ENCODE assay signal across 17 cellular contexts in genomic region chr2:181483221-181483620, GRCh38. TPM values are rescaled to one million over a fixed set of nuclear protein-coding genes. Genes with fewer than 3 reads are reported as not detected.
DNase-seq lines count a peak whose midpoint lies in the region; ATAC-seq and TF ChIP-seq lines count a peak whose summit lies in the region.
"Had no signal": no experiment of that assay in that cellular context is flagged by ENCODE, and none has a peak within 500 bp of the region (broad histone marks: within the 10 kb centered on the region; RNA-seq: fewer than 3 reads in every experiment).

No MANE protein-coding gene starts in this region.

- no peak for ATAC-seq in natural killer cell
- ATAC-seq in natural killer cell treated with Interleukin-12 subunit alpha and Interleukin-12 subunit beta and Interleukin-15 and Interleukin-18, amount 100 ng/mL, for 72 hours, result no peak

- peak overlapping the region; percentile 73 to 80 for H3K27ac Mint-ChIP-seq in natural killer cell
- peak overlapping the region in 1 of 2 donors; percentile 59 for H3K27ac Mint-ChIP-seq in natural killer cell treated with Interleukin-12 subunit alpha and Interleukin-12 subunit beta and Interleukin-15 and Interleukin-18, amount 100 ng/mL, for 72 hours

- BruUV-seq in PC-9 (replicated peaks; lab: Mats Ljungman, UMichigan), result no TSS peak

- H2AFZ ChIP-seq in PC-9, result no peak overlapping the region

- peaks cover 22 to 45% of the 10 kb centered on the region in 2 donors for H3K4me1 Mint-ChIP-seq in natural killer cell
- H3K4me1 Mint-ChIP-seq in natural killer cell treated with Interleukin-12 subunit alpha and Interleukin-12 subunit beta and Interleukin-15 and Interleukin-18, amount 100 ng/mL, for 72 hours (ENCODE audit: low read depth in 2 of 2), result peaks cover 5 to 17% of the 10 kb centered on the region in 2 donors

- DNase-seq in natural killer cell (no peak), RPMI7951 (ENCODE audit: low read depth) (peak; percentile 25), foreskin melanocyte (peak; percentile 81), PC-9 (no peak), NCI-H748 (lab: John Stamatoyannopoulos, UW; ENCODE audit: unreplicated experiment) (no peak), G401 (ENCODE audit: low spot score) (no peak)
- no peak for DNase-seq in natural killer cell treated with Interleukin-12 subunit alpha and Interleukin-12 subunit beta and Interleukin-15 and Interleukin-18, amount 100 ng/mL, for 72 hours (ENCODE audit: low spot score)
- DNase-seq: ACHN; BE2C; C1 segment of cervical spinal cord; Calu3; CD4-positive, CD25-positive, alpha-beta regulatory T cell; DMS 273 treated with DMSO at 0.1 percent for 48 hours; GF-D8; KG1 had no signal

- no peak overlapping the region for H3K4me3 ChIP-seq in PC-9
- H3K4me3 ChIP-seq: HAP-1 had no signal

- H3K4me2 ChIP-seq in PC-9, result no peak overlapping the region

- H3K79me2 ChIP-seq in PC-9 (ENCODE audit: low read depth), result no peaks in the 10 kb centered on the region

- H3F3A ChIP-seq in PC-9 (ENCODE audit: insufficient read depth, low read depth), result no peaks in the 10 kb centered on the region

- no peak overlapping the region for H3K4me3 Mint-ChIP-seq in natural killer cell
- H3K4me3 Mint-ChIP-seq in natural killer cell treated with Interleukin-12 subunit alpha and Interleukin-12 subunit beta and Interleukin-15 and Interleukin-18, amount 100 ng/mL, for 72 hours, result no peak overlapping the region
- H3K4me3 Mint-ChIP-seq: CD4-positive, CD25-positive, alpha-beta regulatory T cell had no signal

- H3K9me3 ChIP-seq in PC-9 (ENCODE audit: insufficient read depth, low read depth), result no peaks in the 10 kb centered on the region
- H3K9me3 ChIP-seq: BE2C, HAP-1 had no signal

- H3K27me3 Mint-ChIP-seq in natural killer cell (ENCODE audit: low read depth in 2 of 2), result no peaks in the 10 kb centered on the region
- no peaks in the 10 kb centered on the region for H3K27me3 Mint-ChIP-seq in natural killer cell treated with Interleukin-12 subunit alpha and Interleukin-12 subunit beta and Interleukin-15 and Interleukin-18, amount 100 ng/mL, for 72 hours
- H3K27me3 Mint-ChIP-seq: CD4-positive, CD25-positive, alpha-beta regulatory T cell had no signal

- CTCF ChIA-PET in PC-9 (lab: Charles Lee), result no interaction called here

- no peaks in the 10 kb centered on the region for H3K27me3 ChIP-seq in PC-9 (ENCODE audit: insufficient read depth, low read depth)
- H3K27me3 ChIP-seq: BE2C had no signal

- intact Hi-C loops in natural killer cell (cut with micrococcal nuclease), result no loop called here
- intact Hi-C loops in PC-9 (cut with micrococcal nuclease; ENCODE audit: unreplicated experiment), result no loop called here

- peaks cover 46% of the 10 kb centered on the region for H3K36me3 Mint-ChIP-seq in natural killer cell
- peaks cover 41% of the 10 kb centered on the region for H3K36me3 Mint-ChIP-seq in natural killer cell treated with Interleukin-12 subunit alpha and Interleukin-12 subunit beta and Interleukin-15 and Interleukin-18, amount 100 ng/mL, for 72 hours

- TF ChIP-seq CTCF in natural killer cell (IDR thresholded peaks at IDR 0.05), result no peak
- TF ChIP-seq CTCF in PC-9 (conservative IDR thresholded peaks at IDR 0.05), result no peak

- no peaks in the 10 kb centered on the region for H3K9me2 ChIP-seq in PC-9 (ENCODE audit: insufficient read depth)

- in situ Hi-C loops in G401 (cut with HindIII; ENCODE audit: low sequenced_read_pairs), result no loop called here

- H3K27ac ChIP-seq in PC-9, result no peak overlapping the region

- H3K36me3 ChIP-seq in PC-9 (ENCODE audit: low read depth), result no peaks in the 10 kb centered on the region
- H3K36me3 ChIP-seq: BE2C had no signal

- no peaks in the 10 kb centered on the region for H4K20me1 ChIP-seq in PC-9 (ENCODE audit: insufficient read depth)

- H3K9me3 Mint-ChIP-seq in natural killer cell, result no peaks in the 10 kb centered on the region
- no peaks in the 10 kb centered on the region for H3K9me3 Mint-ChIP-seq in natural killer cell treated with Interleukin-12 subunit alpha and Interleukin-12 subunit beta and Interleukin-15 and Interleukin-18, amount 100 ng/mL, for 72 hours
- H3K9me3 Mint-ChIP-seq: CD4-positive, CD25-positive, alpha-beta regulatory T cell had no signal

- POLR2A ChIA-PET in PC-9 (lab: Charles Lee; ENCODE audit: unreplicated experiment), result interaction anchor here (0.5 kb wide), 1 partner anchor 524 kb away, joined by 4 read pairs; no protein-coding TSS in a partner anchor

- no peaks in the 10 kb centered on the region for H3K4me1 ChIP-seq in PC-9 (replicated peaks; ENCODE audit: insufficient read depth)
- H3K4me1 ChIP-seq: BE2C had no signal

RNA-seq across cellular contexts. Expression of gene ITGA4, which starts 26.0 kb away (rescaled TPM):
- total RNA-seq in natural killer cell (100 to 1,000 TPM; 178 to 235 (median 189) TPM), PC-9 (2021) (0.15 and 0.35 TPM in 2 replicates)
- 100 to 1,000 TPM in 1 of 2 donors, 10 to 100 TPM in 1; 52.1 to 147 TPM for total RNA-seq in natural killer cell treated with Interleukin-12 subunit alpha and Interleukin-12 subunit beta and Interleukin-15 and Interleukin-18, amount 100 ng/mL, for 72 hours
- 78.1 and 89.6 TPM in 2 replicates for total RNA-seq in RPMI7951 (2014; rRNA removed; shearing (Covaris generic))
- total RNA-seq in G401 (2014; rRNA removed; shearing (Covaris generic)), result 0.18 and 2.5 TPM in 2 replicates
- total RNA-seq: HT-29 had no signal

Comparison
In these comparisons a context has a peak if more than half of its experiments do, and no peak if none do; other contexts are left out.
1. DNase-seq: peak in RPMI7951 (single experiment) and foreskin melanocyte (single experiment); none in natural killer cell (single experiment), natural killer cell treated with Interleukin-12 subunit alpha and Interleukin-12 subunit beta and Interleukin-15 and Interleukin-18, amount 100 ng/mL, for 72 hours (single experiment), PC-9 (0 of 2), NCI-H748 (single experiment) and G401 (single experiment).
2. RNA of gene ITGA4, which starts 26.0 kb away (total RNA-seq): 178 to 235 TPM in natural killer cell, 52.1 to 147 TPM in natural killer cell treated with Interleukin-12 subunit alpha and Interleukin-12 subunit beta and Interleukin-15 and Interleukin-18, amount 100 ng/mL, for 72 hours and 78.1 to 89.6 TPM in RPMI7951; 0.18 to 2.5 TPM in G401 and 0.15 to 0.35 TPM in PC-9; every median in the first group is over 10 times any median in the second.